Comparison of ENCODE assay signal across 1 cellular context in the genomic region with DNA sequence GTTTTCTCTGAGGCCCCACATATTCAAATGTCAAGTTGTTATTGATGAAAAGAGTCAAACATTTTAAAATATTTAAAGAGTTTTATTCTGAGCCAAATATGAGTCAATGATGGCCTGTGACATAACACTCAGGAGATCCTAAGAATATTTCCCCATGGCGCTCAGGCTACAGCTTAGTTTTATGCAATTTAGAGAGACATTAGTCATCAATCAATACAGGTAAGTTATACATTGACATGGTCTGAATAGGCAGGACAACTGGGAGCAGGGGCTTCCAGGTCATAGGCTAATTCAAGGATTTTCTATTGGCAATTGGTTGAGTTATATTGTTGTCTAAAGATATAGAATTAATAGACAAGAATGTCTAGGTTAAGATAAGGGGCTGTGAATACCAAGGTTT.
TF ChIP-seq lines count a peak whose summit lies in the region.
"Not testable (repeated sequence)": the region's sequence is repeated elsewhere in the genome, so short reads cannot be mapped to it uniquely, and the experiment has no call there.

No MANE protein-coding gene starts in this region.

TF ChIP-seq in HepG2, 621 proteins besides CTCF, POLR2A, EP300 and RAD21 (continued from another document):
- TF ChIP-seq, protein P1, sequence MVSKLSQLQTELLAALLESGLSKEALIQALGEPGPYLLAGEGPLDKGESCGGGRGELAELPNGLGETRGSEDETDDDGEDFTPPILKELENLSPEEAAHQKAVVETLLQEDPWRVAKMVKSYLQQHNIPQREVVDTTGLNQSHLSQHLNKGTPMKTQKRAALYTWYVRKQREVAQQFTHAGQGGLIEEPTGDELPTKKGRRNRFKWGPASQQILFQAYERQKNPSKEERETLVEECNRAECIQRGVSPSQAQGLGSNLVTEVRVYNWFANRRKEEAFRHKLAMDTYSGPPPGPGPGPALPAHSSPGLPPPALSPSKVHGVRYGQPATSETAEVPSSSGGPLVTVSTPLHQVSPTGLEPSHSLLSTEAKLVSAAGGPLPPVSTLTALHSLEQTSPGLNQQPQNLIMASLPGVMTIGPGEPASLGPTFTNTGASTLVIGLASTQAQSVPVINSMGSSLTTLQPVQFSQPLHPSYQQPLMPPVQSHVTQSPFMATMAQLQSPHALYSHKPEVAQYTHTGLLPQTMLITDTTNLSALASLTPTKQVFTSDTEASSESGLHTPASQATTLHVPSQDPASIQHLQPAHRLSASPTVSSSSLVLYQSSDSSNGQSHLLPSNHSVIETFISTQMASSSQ (IDR thresholded peaks at IDR 0.05; ENCODE audit: low read depth): peak; percentile 86
- TF ChIP-seq, protein P1 (CRISPR knock-in tag; IDR thresholded peaks at IDR 0.05; ENCODE audit: borderline replicate concordance): peak; percentile 56; the same call in 1 of the 2 replicates
- TF ChIP-seq MIXL1 (CRISPR knock-in tag; IDR thresholded peaks at IDR 0.05) (peak; percentile 71), HMG20A (CRISPR knock-in tag; IDR thresholded peaks at IDR 0.05; ENCODE audit: borderline replicate concordance) (peak; percentile 71), MIER3 (CRISPR knock-in tag; IDR thresholded peaks at IDR 0.05; ENCODE audit: borderline replicate concordance) (peak; percentile 34; the same call in 1 of the 2 replicates), ZBTB20 (CRISPR knock-in tag; IDR thresholded peaks at IDR 0.05; ENCODE audit: borderline replicate concordance, low read depth) (0 out of 2 replicates have a peak, but pooled peaks have one; percentile 30), ZNF644 (CRISPR knock-in tag; IDR thresholded peaks at IDR 0.05; ENCODE audit: low read depth) (peak; percentile 81), PHF21A (CRISPR knock-in tag; IDR thresholded peaks at IDR 0.05) (0 out of 2 replicates have a peak, but pooled peaks have one; percentile 24), SOX6 (CRISPR knock-in tag; IDR thresholded peaks at IDR 0.05) (peak; percentile 67), THAP11 (CRISPR knock-in tag; IDR thresholded peaks at IDR 0.05) (0 out of 2 replicates have a peak, but pooled peaks have one; percentile 15), FOSL2 (CRISPR knock-in tag; IDR thresholded peaks at IDR 0.05) (peak; percentile 95), NR2F6 (IDR thresholded peaks at IDR 0.05) (peak; percentile 21; the same call in 1 of the 2 replicates), NR2F6 (CRISPR knock-in tag; IDR thresholded peaks at IDR 0.05) (peak; percentile 46; the same call in 1 of the 2 replicates), HNF1B (CRISPR knock-in tag; IDR thresholded peaks at IDR 0.05) (peak; percentile 69; the same call in 1 of the 2 replicates), THRA (CRISPR knock-in tag; IDR thresholded peaks at IDR 0.05; ENCODE audit: borderline replicate concordance) (peak; percentile 56; the same call in 1 of the 2 replicates), CEBPB (IDR thresholded peaks at IDR 0.05; ENCODE audit: borderline replicate concordance, low read depth, low read length) (peak; percentile 70), SMAD3 (CRISPR knock-in tag; IDR thresholded peaks at IDR 0.05) (0 out of 2 replicates have a peak, but pooled peaks have one; percentile 56), ZNF24 (IDR thresholded peaks at IDR 0.05) (peak; percentile 31; the same call in 1 of the 2 replicates), SAP130 (CRISPR knock-in tag; IDR thresholded peaks at IDR 0.05; ENCODE audit: low read depth) (peak; percentile 47; the same call in 1 of the 2 replicates), NFIC (IDR thresholded peaks at IDR 0.05; ENCODE audit: low read length) (peak; percentile 49; the same call in 1 of the 2 replicates), RXRB (CRISPR knock-in tag; IDR thresholded peaks at IDR 0.05; ENCODE audit: borderline replicate concordance) (peak; percentile 85), ARID5B (CRISPR knock-in tag; IDR thresholded peaks at IDR 0.05) (peak; percentile 94)
- TF ChIP-seq, protein P2, sequence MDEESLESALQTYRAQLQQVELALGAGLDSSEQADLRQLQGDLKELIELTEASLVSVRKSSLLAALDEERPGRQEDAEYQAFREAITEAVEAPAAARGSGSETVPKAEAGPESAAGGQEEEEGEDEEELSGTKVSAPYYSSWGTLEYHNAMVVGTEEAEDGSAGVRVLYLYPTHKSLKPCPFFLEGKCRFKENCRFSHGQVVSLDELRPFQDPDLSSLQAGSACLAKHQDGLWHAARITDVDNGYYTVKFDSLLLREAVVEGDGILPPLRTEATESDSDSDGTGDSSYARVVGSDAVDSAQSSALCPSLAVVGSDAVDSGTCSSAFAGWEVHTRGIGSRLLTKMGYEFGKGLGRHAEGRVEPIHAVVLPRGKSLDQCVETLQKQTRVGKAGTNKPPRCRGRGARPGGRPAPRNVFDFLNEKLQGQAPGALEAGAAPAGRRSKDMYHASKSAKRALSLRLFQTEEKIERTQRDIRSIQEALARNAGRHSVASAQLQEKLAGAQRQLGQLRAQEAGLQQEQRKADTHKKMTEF (CRISPR knock-in tag; IDR thresholded peaks at IDR 0.05): 0 out of 2 replicates have a peak, but pooled peaks have one; percentile 44
- TF ChIP-seq SOX6 (IDR thresholded peaks at IDR 0.05): not testable (repeated sequence)
- TF ChIP-seq, protein P3, sequence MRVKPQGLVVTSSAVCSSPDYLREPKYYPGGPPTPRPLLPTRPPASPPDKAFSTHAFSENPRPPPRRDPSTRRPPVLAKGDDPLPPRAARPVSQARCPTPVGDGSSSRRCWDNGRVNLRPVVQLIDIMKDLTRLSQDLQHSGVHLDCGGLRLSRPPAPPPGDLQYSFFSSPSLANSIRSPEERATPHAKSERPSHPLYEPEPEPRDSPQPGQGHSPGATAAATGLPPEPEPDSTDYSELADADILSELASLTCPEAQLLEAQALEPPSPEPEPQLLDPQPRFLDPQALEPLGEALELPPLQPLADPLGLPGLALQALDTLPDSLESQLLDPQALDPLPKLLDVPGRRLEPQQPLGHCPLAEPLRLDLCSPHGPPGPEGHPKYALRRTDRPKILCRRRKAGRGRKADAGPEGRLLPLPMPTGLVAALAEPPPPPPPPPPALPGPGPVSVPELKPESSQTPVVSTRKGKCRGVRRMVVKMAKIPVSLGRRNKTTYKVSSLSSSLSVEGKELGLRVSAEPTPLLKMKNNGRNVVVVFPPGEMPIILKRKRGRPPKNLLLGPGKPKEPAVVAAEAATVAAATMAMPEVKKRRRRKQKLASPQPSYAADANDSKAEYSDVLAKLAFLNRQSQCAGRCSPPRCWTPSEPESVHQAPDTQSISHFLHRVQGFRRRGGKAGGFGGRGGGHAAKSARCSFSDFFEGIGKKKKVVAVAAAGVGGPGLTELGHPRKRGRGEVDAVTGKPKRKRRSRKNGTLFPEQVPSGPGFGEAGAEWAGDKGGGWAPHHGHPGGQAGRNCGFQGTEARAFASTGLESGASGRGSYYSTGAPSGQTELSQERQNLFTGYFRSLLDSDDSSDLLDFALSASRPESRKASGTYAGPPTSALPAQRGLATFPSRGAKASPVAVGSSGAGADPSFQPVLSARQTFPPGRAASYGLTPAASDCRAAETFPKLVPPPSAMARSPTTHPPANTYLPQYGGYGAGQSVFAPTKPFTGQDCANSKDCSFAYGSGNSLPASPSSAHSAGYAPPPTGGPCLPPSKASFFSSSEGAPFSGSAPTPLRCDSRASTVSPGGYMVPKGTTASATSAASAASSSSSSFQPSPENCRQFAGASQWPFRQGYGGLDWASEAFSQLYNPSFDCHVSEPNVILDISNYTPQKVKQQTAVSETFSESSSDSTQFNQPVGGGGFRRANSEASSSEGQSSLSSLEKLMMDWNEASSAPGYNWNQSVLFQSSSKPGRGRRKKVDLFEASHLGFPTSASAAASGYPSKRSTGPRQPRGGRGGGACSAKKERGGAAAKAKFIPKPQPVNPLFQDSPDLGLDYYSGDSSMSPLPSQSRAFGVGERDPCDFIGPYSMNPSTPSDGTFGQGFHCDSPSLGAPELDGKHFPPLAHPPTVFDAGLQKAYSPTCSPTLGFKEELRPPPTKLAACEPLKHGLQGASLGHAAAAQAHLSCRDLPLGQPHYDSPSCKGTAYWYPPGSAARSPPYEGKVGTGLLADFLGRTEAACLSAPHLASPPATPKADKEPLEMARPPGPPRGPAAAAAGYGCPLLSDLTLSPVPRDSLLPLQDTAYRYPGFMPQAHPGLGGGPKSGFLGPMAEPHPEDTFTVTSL (CRISPR knock-in tag; IDR thresholded peaks at IDR 0.05; ENCODE audit: borderline replicate concordance): peak; percentile 91; the same call in 1 of the 2 replicates
- TF ChIP-seq, protein P4, sequence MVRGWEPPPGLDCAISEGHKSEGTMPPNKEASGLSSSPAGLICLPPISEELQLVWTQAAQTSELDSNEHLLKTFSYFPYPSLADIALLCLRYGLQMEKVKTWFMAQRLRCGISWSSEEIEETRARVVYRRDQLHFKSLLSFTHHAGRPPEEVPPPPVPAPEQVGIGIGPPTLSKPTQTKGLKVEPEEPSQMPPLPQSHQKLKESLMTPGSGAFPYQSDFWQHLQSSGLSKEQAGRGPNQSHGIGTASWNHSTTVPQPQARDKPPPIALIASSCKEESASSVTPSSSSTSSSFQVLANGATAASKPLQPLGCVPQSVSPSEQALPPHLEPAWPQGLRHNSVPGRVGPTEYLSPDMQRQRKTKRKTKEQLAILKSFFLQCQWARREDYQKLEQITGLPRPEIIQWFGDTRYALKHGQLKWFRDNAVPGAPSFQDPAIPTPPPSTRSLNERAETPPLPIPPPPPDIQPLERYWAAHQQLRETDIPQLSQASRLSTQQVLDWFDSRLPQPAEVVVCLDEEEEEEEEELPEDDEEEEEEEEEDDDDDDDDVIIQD (CRISPR knock-in tag; IDR thresholded peaks at IDR 0.05; ENCODE audit: low read depth): peak; percentile 99
